Comparison of ENCODE assay signal across 10 cellular contexts in genomic region chr22:46233231-46233630, GRCh38. TPM values are rescaled to one million over a fixed set of nuclear protein-coding genes. Genes with fewer than 3 reads are reported as not detected.
A peak's percentile ranks its signal among the peaks of the same experiment; 100 is the strongest.
DNase-seq lines count a peak whose midpoint lies in the region; ATAC-seq and TF ChIP-seq lines count a peak whose summit lies in the region.
"Had no signal": no experiment of that assay in that cellular context is flagged by ENCODE, and none has a peak within 500 bp of the region (broad histone marks: within the 10 kb centered on the region; RNA-seq: fewer than 3 reads in every experiment).

No MANE protein-coding gene starts in this region.

- no peak overlapping the region for H3K4me3 Mint-ChIP-seq in mesothelial cell of epicardium
- H3K4me3 Mint-ChIP-seq in natural killer cell treated with Interleukin-12 subunit alpha and Interleukin-12 subunit beta and Interleukin-15 and Interleukin-18, amount 100 ng/mL, for 72 hours: no peak overlapping the region

- no peaks in the 10 kb centered on the region for H3K27me3 Mint-ChIP-seq in mesothelial cell of epicardium (ENCODE audit: low read depth)
- H3K27me3 Mint-ChIP-seq in natural killer cell treated with Interleukin-12 subunit alpha and Interleukin-12 subunit beta and Interleukin-15 and Interleukin-18, amount 100 ng/mL, for 72 hours: no peaks in the 10 kb centered on the region

- no peaks in the 10 kb centered on the region for H3K4me1 Mint-ChIP-seq in mesothelial cell of epicardium
- H3K4me1 Mint-ChIP-seq in natural killer cell treated with Interleukin-12 subunit alpha and Interleukin-12 subunit beta and Interleukin-15 and Interleukin-18, amount 100 ng/mL, for 72 hours (ENCODE audit: low read depth in 2 of 2): peaks cover 5 to 11% of the 10 kb centered on the region in 2 donors

- H3K9me3 Mint-ChIP-seq in mesothelial cell of epicardium: no peaks in the 10 kb centered on the region
- H3K9me3 Mint-ChIP-seq in natural killer cell treated with Interleukin-12 subunit alpha and Interleukin-12 subunit beta and Interleukin-15 and Interleukin-18, amount 100 ng/mL, for 72 hours: no peaks in the 10 kb centered on the region
- H3K9me3 Mint-ChIP-seq: activated naive CD4-positive, alpha-beta T cell treated with anti-CD3 and anti-CD28 coated beads, Interleukin-2, amount 50 U/mL, for 72 hours had no signal

- no peak for TF ChIP-seq CTCF in mesothelial cell of epicardium (IDR thresholded peaks at IDR 0.05; ENCODE audit: unreplicated experiment)

- H3K27ac Mint-ChIP-seq in mesothelial cell of epicardium: no peak overlapping the region
- H3K27ac Mint-ChIP-seq in natural killer cell treated with Interleukin-12 subunit alpha and Interleukin-12 subunit beta and Interleukin-15 and Interleukin-18, amount 100 ng/mL, for 72 hours: no peak overlapping the region
- H3K27ac Mint-ChIP-seq: activated naive CD4-positive, alpha-beta T cell treated with anti-CD3 and anti-CD28 coated beads, Interleukin-2, amount 50 U/mL, for 72 hours had no signal

- peaks cover 5% of the 10 kb centered on the region; the same call in 1 of the 2 replicates for H3K36me3 ChIP-seq in GM23248 (ENCODE audit: low read depth)

- peaks cover 10% of the 10 kb centered on the region for H3K4me1 ChIP-seq in GM23248 (ENCODE audit: insufficient read depth)

- peak; percentile 16 for DNase-seq in GM23248
- DNase-seq in globus pallidus (ENCODE audit: low spot score): peak; percentile 69
- peak; percentile 29 for DNase-seq in putamen (ENCODE audit: low spot score)
- DNase-seq in NCI-H345 treated with DMSO at 0.1 percent for 48 hours (lab: John Stamatoyannopoulos, UW; ENCODE audit: unreplicated experiment): no peak
- no peak for DNase-seq in mesothelial cell of epicardium (ENCODE audit: low spot score in 2 of 2, unreplicated experiment in 2 of 2)
- no peak for DNase-seq in natural killer cell treated with Interleukin-12 subunit alpha and Interleukin-12 subunit beta and Interleukin-15 and Interleukin-18, amount 100 ng/mL, for 72 hours (ENCODE audit: low spot score)
- no peak for DNase-seq in DMS79 treated with DMSO at 0.1 percent for 48 hours (lab: John Stamatoyannopoulos, UW)
- DNase-seq: kidney had no signal

- H3K27me3 ChIP-seq in GM23248 (replicated peaks; ENCODE audit: insufficient read depth): no peaks in the 10 kb centered on the region

- no peak overlapping the region for H3K4me2 ChIP-seq in GM23248 (ENCODE audit: unreplicated experiment)

- 77 to 80% methylated on average over 9 of the region's 9 CpGs for WGBS in GM23248 (ENCODE audit: low coverage in 1 of 2, low lambda C conversion rate in 2 of 2, missing lambda C conversion rate in 2 of 2), 2 experiments

- in situ Hi-C loops in GM23248 (cut with MboI): no loop called here

- H3K79me2 ChIP-seq in GM23248 (ENCODE audit: insufficient read depth): no peaks in the 10 kb centered on the region

- H3K36me3 Mint-ChIP-seq in mesothelial cell of epicardium: peaks cover 11% of the 10 kb centered on the region
- H3K36me3 Mint-ChIP-seq in natural killer cell treated with Interleukin-12 subunit alpha and Interleukin-12 subunit beta and Interleukin-15 and Interleukin-18, amount 100 ng/mL, for 72 hours: no peaks in the 10 kb centered on the region
- H3K36me3 Mint-ChIP-seq: activated naive CD4-positive, alpha-beta T cell treated with anti-CD3 and anti-CD28 coated beads, Interleukin-2, amount 50 U/mL, for 72 hours had no signal

- no peaks in the 10 kb centered on the region for H3K9me2 ChIP-seq in GM23248 (ENCODE audit: insufficient read depth)

- peaks cover 16% of the 10 kb centered on the region for H3F3A ChIP-seq in GM23248 (ENCODE audit: insufficient read depth)

- H4K20me1 ChIP-seq in GM23248 (ENCODE audit: insufficient read depth): no peaks in the 10 kb centered on the region

- no peak overlapping the region for H2AFZ ChIP-seq in GM23248

- no peak overlapping the region for H3K9ac ChIP-seq in GM23248

- peak; percentile 99 for ATAC-seq in SK-N-SH treated with all-trans-retinoic acid at 6 μM for 48 hours
- no peak for ATAC-seq in natural killer cell treated with Interleukin-12 subunit alpha and Interleukin-12 subunit beta and Interleukin-15 and Interleukin-18, amount 100 ng/mL, for 72 hours

- no peak overlapping the region for H3K4me3 ChIP-seq in GM23248

- H3K27ac ChIP-seq in GM23248: no peak overlapping the region

- H3K9me3 ChIP-seq in GM23248 (ENCODE audit: low read depth): no peaks in the 10 kb centered on the region

TF ChIP-seq in SK-N-SH treated with all-trans-retinoic acid at 6 μM for 48 hours, 23 proteins besides CTCF, POLR2A, EP300 and RAD21:
- TF ChIP-seq ZNF70 (CRISPR knock-in tag; IDR thresholded peaks at IDR 0.05) (no peak), SNAI2 (CRISPR knock-in tag; IDR thresholded peaks at IDR 0.05) (no peak), CREB5 (CRISPR knock-in tag; IDR thresholded peaks at IDR 0.05; ENCODE audit: low read depth) (no peak), CSRNP3 (CRISPR knock-in tag; IDR thresholded peaks at IDR 0.05) (no peak), ARNTL (CRISPR knock-in tag; IDR thresholded peaks at IDR 0.05; ENCODE audit: borderline replicate concordance, low read depth) (no peak)

RNA-seq across cellular contexts. Expression of gene CDPF1, which starts 16.9 kb away (rescaled TPM):
- 14.7 and 21.2 TPM in 2 replicates for total RNA-seq in GM23248 (2014; rRNA removed; shearing (Covaris generic))
- polyA plus RNA-seq in GM23248 (2016; fragmentation: Nextera tagmentation; extraction: Ambion mirVana): 12.9 and 14.5 TPM in 2 replicates
- 11.5 to 12.8 TPM (median 12.6 TPM) in 3 replicates for total RNA-seq in mesothelial cell of epicardium
- total RNA-seq in natural killer cell treated with Interleukin-12 subunit alpha and Interleukin-12 subunit beta and Interleukin-15 and Interleukin-18, amount 100 ng/mL, for 72 hours: 10 to 100 TPM in 1 of 2 donors, 1 to 10 TPM in 1; 8.2 to 10.7 TPM

RNA-seq across cellular contexts. Expression of gene PKDREJ, which starts 29.9 kb away (rescaled TPM):
- not detected in 2 replicates for total RNA-seq in GM23248 (2014; rRNA removed; shearing (Covaris generic))
- 0.04 TPM in 1 of 2 replicates, not detected in the other for polyA plus RNA-seq in GM23248 (2016; fragmentation: Nextera tagmentation; extraction: Ambion mirVana)
- total RNA-seq in mesothelial cell of epicardium: 0.02 to 0.04 TPM in 2 of 3 replicates, not detected in the other
- total RNA-seq in natural killer cell treated with Interleukin-12 subunit alpha and Interleukin-12 subunit beta and Interleukin-15 and Interleukin-18, amount 100 ng/mL, for 72 hours: under 1 TPM in 1 of 2 donors, not detected in 1; 0.07 TPM

RNA-seq across cellular contexts. Expression of gene TTC38, which starts 34.6 kb away (rescaled TPM):
- 27.6 and 34.0 TPM in 2 replicates for total RNA-seq in GM23248 (2014; rRNA removed; shearing (Covaris generic))
- 21.5 and 21.8 TPM in 2 replicates for polyA plus RNA-seq in GM23248 (2016; fragmentation: Nextera tagmentation; extraction: Ambion mirVana)
- total RNA-seq in mesothelial cell of epicardium: 30.0 to 30.9 TPM (median 30.3 TPM) in 3 replicates
- total RNA-seq in natural killer cell treated with Interleukin-12 subunit alpha and Interleukin-12 subunit beta and Interleukin-15 and Interleukin-18, amount 100 ng/mL, for 72 hours: 10 to 100 TPM; 63.7 to 64.2 TPM

Comparison
In these comparisons a context has a peak if more than half of its experiments do, and no peak if none do; other contexts are left out.
1. DNase-seq: peak in GM23248 (single experiment), globus pallidus (single experiment) and putamen (single experiment); none in NCI-H345 treated with DMSO at 0.1 percent for 48 hours (single experiment), mesothelial cell of epicardium (0 of 2), natural killer cell treated with Interleukin-12 subunit alpha and Interleukin-12 subunit beta and Interleukin-15 and Interleukin-18, amount 100 ng/mL, for 72 hours (single experiment) and DMS79 treated with DMSO at 0.1 percent for 48 hours (single experiment).